15 cellular contexts compared by ENCODE assay signal in genomic region chr6:128554302-128554701, GRCh38. TPM values are rescaled to one million over a fixed set of nuclear protein-coding genes. Genes with fewer than 3 reads are reported as not detected.
A peak's percentile ranks its signal among the peaks of the same experiment; 100 is the strongest.
DNase-seq lines count a peak whose midpoint lies in the region; TF ChIP-seq lines count a peak whose summit lies in the region.
"Had no signal": no experiment of that assay in that cellular context is flagged by ENCODE, and none has a peak within 500 bp of the region (broad histone marks: within the 10 kb centered on the region; RNA-seq: fewer than 3 reads in every experiment).

No MANE protein-coding gene starts in this region.

- H3K4me3 Mint-ChIP-seq in activated CD4-positive, alpha-beta memory T cell treated with anti-CD3 and anti-CD28 coated beads, Interleukin-2, amount 10 ng/mL, durations not matched to agents 7 days and 5 days, result no peak overlapping the region
- no peak overlapping the region for H3K4me3 Mint-ChIP-seq in immature natural killer cell
- H3K4me3 Mint-ChIP-seq: CD4-positive, alpha-beta T cell; dendritic cell treated with granulocyte-macrophage colony-stimulating factor and Interleukin-4, amounts not matched to agents 40 ng/mL and 50 ng/mL, for 4 days; naive thymus-derived CD8-positive, alpha-beta T cell; stimulated activated naive CD8-positive, alpha-beta T cell treated with anti-CD3 and anti-CD28 coated beads, Interleukin-15, amount 100 ng/mL, for 72 hours had no signal

- peaks cover 0 to 3% (median 0%) of the 10 kb centered on the region in 4 donors for H3K4me1 ChIP-seq in liver (ENCODE audit: control insufficient read depth in 4 of 4, insufficient read depth in 4 of 4, low read length in 3 of 4)
- H3K4me1 ChIP-seq in sigmoid colon, result no peaks in the 10 kb centered on the region

- H3K4me1 Mint-ChIP-seq in activated CD4-positive, alpha-beta memory T cell treated with anti-CD3 and anti-CD28 coated beads, Interleukin-2, amount 10 ng/mL, durations not matched to agents 7 days and 5 days, result no peaks in the 10 kb centered on the region
- no peaks in the 10 kb centered on the region for H3K4me1 Mint-ChIP-seq in immature natural killer cell
- H3K4me1 Mint-ChIP-seq: stimulated activated naive CD8-positive, alpha-beta T cell treated with anti-CD3 and anti-CD28 coated beads, Interleukin-15, amount 100 ng/mL, for 72 hours had no signal

- H3K27ac ChIP-seq in liver (ENCODE audit: low read depth in 1 of 2, low read length in 2 of 2) (no peak overlapping the region), sigmoid colon (no peak overlapping the region)

- no peaks in the 10 kb centered on the region for H3K36me3 Mint-ChIP-seq in activated CD4-positive, alpha-beta memory T cell treated with anti-CD3 and anti-CD28 coated beads, Interleukin-2, amount 10 ng/mL, durations not matched to agents 7 days and 5 days (ENCODE audit: low read depth)
- no peaks in the 10 kb centered on the region for H3K36me3 Mint-ChIP-seq in immature natural killer cell
- H3K36me3 Mint-ChIP-seq: naive thymus-derived CD8-positive, alpha-beta T cell had no signal

- no peaks in the 10 kb centered on the region for H3K9me3 Mint-ChIP-seq in activated CD4-positive, alpha-beta memory T cell treated with anti-CD3 and anti-CD28 coated beads, Interleukin-2, amount 10 ng/mL, durations not matched to agents 7 days and 5 days
- H3K9me3 Mint-ChIP-seq in immature natural killer cell, result no peaks in the 10 kb centered on the region
- H3K9me3 Mint-ChIP-seq: CD4-positive, alpha-beta T cell; dendritic cell treated with granulocyte-macrophage colony-stimulating factor and Interleukin-4, amounts not matched to agents 40 ng/mL and 50 ng/mL, for 4 days; naive thymus-derived CD8-positive, alpha-beta T cell; stimulated activated naive CD8-positive, alpha-beta T cell treated with anti-CD3 and anti-CD28 coated beads, Interleukin-15, amount 100 ng/mL, for 72 hours had no signal

- intact Hi-C loops in sigmoid colon (cut with DNase I), result no loop called here

- TF ChIP-seq RAD21 in liver (IDR thresholded peaks at IDR 0.05), result peak; percentile 70 to 77

- H3K27me3 ChIP-seq in liver (ENCODE audit: control insufficient read depth in 4 of 4, insufficient read depth in 4 of 4, low read length in 3 of 4) (no peaks in the 10 kb centered on the region), sigmoid colon (no peaks in the 10 kb centered on the region)

- in situ Hi-C loops in ACHN (cut with HindIII; ENCODE audit: low pct_ligation_motif_present, low pct_unique_long_range_greater_than_20kb, low sequenced_read_pairs), result no loop called here

- no peaks in the 10 kb centered on the region for H3K36me3 ChIP-seq in liver (ENCODE audit: control insufficient read depth in 4 of 4, insufficient read depth in 3 of 4, low read depth in 1 of 4, low read length in 3 of 4)
- no peaks in the 10 kb centered on the region for H3K36me3 ChIP-seq in sigmoid colon

- POLR2A ChIA-PET in activated CD4-positive, alpha-beta memory T cell treated with anti-CD3 and anti-CD28 coated beads, Interleukin-2, amount 10 ng/mL, durations not matched to agents 7 days and 5 days (lab: Charles Lee), result no interaction called here

- H3K27me3 Mint-ChIP-seq in activated CD4-positive, alpha-beta memory T cell treated with anti-CD3 and anti-CD28 coated beads, Interleukin-2, amount 10 ng/mL, durations not matched to agents 7 days and 5 days, result peaks cover 7% of the 10 kb centered on the region
- H3K27me3 Mint-ChIP-seq in immature natural killer cell (ENCODE audit: low read depth in 3 of 3), result peaks cover 3 to 5% (median 4%) of the 10 kb centered on the region in 3 donors
- H3K27me3 Mint-ChIP-seq: dendritic cell treated with granulocyte-macrophage colony-stimulating factor and Interleukin-4, amounts not matched to agents 40 ng/mL and 50 ng/mL, for 4 days had no signal

- TF ChIP-seq POLR2A in sigmoid colon (IDR thresholded peaks at IDR 0.05), result no peak

- 45% methylated on average over 2 of the region's 2 CpGs for WGBS in liver
- WGBS in sigmoid colon, 2 donors, result 33 to 77% methylated on average over 2 of the region's 2 CpGs

- TF ChIP-seq CTCF in LNCAP (IDR thresholded peaks at IDR 0.05) (peak; percentile 24; the same call in 1 of the 2 replicates), choroid plexus epithelial cell (conservative IDR thresholded peaks at IDR 0.05; ENCODE audit: low read depth, low read length) (peak; percentile 51), liver (IDR thresholded peaks at IDR 0.05; ENCODE audit: low read depth, low read length, missing input control) (peak; percentile 37), sigmoid colon (IDR thresholded peaks at IDR 0.05) (peak in 1 of 4 experiments; percentile 19)

- no peak overlapping the region for H3K27ac Mint-ChIP-seq in activated CD4-positive, alpha-beta memory T cell treated with anti-CD3 and anti-CD28 coated beads, Interleukin-2, amount 10 ng/mL, durations not matched to agents 7 days and 5 days
- H3K27ac Mint-ChIP-seq in immature natural killer cell, result no peak overlapping the region
- H3K27ac Mint-ChIP-seq: CD4-positive, alpha-beta T cell; dendritic cell treated with granulocyte-macrophage colony-stimulating factor and Interleukin-4, amounts not matched to agents 40 ng/mL and 50 ng/mL, for 4 days; naive thymus-derived CD8-positive, alpha-beta T cell; stimulated activated naive CD8-positive, alpha-beta T cell treated with anti-CD3 and anti-CD28 coated beads, Interleukin-15, amount 100 ng/mL, for 72 hours had no signal

- no peak for TF ChIP-seq EP300 in sigmoid colon (IDR thresholded peaks at IDR 0.05)

- CTCF ChIA-PET in activated CD4-positive, alpha-beta memory T cell treated with anti-CD3 and anti-CD28 coated beads, Interleukin-2, amount 10 ng/mL, durations not matched to agents 7 days and 5 days (lab: Charles Lee), result no interaction called here

- H3K9ac ChIP-seq in liver (ENCODE audit: low read depth in 1 of 2, low read length in 2 of 2), result no peak overlapping the region

- DNase-seq in ACHN, result peak; percentile 8
- DNase-seq in choroid plexus epithelial cell (ENCODE audit: low read depth), result peak; percentile 44
- no peak for DNase-seq in activated CD4-positive, alpha-beta memory T cell treated with anti-CD3 and anti-CD28 coated beads, Interleukin-2, amount 10 ng/mL, durations not matched to agents 7 days and 5 days
- DNase-seq in NCI-H2196 treated with DMSO at 0.1 percent for 48 hours (lab: John Stamatoyannopoulos, UW; ENCODE audit: unreplicated experiment), result no peak
- DNase-seq in immature natural killer cell, result no peak
- no peak for DNase-seq in sigmoid colon
- DNase-seq: activated gamma-delta T cell treated with Interleukin-2 at 50 U/mL for 16 hours; CD4-positive, alpha-beta T cell; Karpas-422; naive thymus-derived CD8-positive, alpha-beta T cell; NCI-H446 treated with DMSO at 0.1 percent for 48 hours; stimulated activated naive CD8-positive, alpha-beta T cell treated with anti-CD3 and anti-CD28 coated beads, Interleukin-15, amount 100 ng/mL, for 72 hours had no signal

- H3K4me3 ChIP-seq in choroid plexus epithelial cell (ENCODE audit: low read depth, low read length) (no peak overlapping the region), liver (ENCODE audit: low read depth in 1 of 3, low read length in 3 of 3) (no peak overlapping the region), sigmoid colon (no peak overlapping the region)

- no peaks in the 10 kb centered on the region for H3K9me3 ChIP-seq in liver (ENCODE audit: control insufficient read depth in 4 of 4, low read length in 3 of 4)
- no peaks in the 10 kb centered on the region for H3K9me3 ChIP-seq in sigmoid colon

TF ChIP-seq in liver, 16 proteins besides CTCF, POLR2A, EP300 and RAD21 (continues in another document):
- TF ChIP-seq FOXA1 (IDR thresholded peaks at IDR 0.05) (no peak), FOXA2 (IDR thresholded peaks at IDR 0.05) (no peak)
- TF ChIP-seq, protein P1, sequence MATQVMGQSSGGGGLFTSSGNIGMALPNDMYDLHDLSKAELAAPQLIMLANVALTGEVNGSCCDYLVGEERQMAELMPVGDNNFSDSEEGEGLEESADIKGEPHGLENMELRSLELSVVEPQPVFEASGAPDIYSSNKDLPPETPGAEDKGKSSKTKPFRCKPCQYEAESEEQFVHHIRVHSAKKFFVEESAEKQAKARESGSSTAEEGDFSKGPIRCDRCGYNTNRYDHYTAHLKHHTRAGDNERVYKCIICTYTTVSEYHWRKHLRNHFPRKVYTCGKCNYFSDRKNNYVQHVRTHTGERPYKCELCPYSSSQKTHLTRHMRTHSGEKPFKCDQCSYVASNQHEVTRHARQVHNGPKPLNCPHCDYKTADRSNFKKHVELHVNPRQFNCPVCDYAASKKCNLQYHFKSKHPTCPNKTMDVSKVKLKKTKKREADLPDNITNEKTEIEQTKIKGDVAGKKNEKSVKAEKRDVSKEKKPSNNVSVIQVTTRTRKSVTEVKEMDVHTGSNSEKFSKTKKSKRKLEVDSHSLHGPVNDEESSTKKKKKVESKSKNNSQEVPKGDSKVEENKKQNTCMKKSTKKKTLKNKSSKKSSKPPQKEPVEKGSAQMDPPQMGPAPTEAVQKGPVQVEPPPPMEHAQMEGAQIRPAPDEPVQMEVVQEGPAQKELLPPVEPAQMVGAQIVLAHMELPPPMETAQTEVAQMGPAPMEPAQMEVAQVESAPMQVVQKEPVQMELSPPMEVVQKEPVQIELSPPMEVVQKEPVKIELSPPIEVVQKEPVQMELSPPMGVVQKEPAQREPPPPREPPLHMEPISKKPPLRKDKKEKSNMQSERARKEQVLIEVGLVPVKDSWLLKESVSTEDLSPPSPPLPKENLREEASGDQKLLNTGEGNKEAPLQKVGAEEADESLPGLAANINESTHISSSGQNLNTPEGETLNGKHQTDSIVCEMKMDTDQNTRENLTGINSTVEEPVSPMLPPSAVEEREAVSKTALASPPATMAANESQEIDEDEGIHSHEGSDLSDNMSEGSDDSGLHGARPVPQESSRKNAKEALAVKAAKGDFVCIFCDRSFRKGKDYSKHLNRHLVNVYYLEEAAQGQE (IDR thresholded peaks at IDR 0.05), result no peak

RNA-seq across cellular contexts. Expression of gene PTPRK, which starts 33.9 kb away (rescaled TPM):
- total RNA-seq in liver (10 to 100 TPM; 25.9 to 61.2 TPM), sigmoid colon (10 to 100 TPM; 46.7 to 51.3 (median 47.1) TPM)
- polyA plus RNA-seq in liver (10 to 100 TPM; 12.1 to 32.3 TPM), immature natural killer cell (not detected), sigmoid colon (10 to 100 TPM in 1 of 3 donors, 1 to 10 TPM in 2; 6.0 to 23.2 (median 9.0) TPM)
- under 1 TPM; 0.50 to 0.53 TPM for total RNA-seq in activated CD4-positive, alpha-beta memory T cell treated with anti-CD3 and anti-CD28 coated beads, Interleukin-2, amount 10 ng/mL, durations not matched to agents 7 days and 5 days

Comparison
In these comparisons a context has a peak if more than half of its experiments do, and no peak if none do; other contexts are left out.
1. DNase-seq: peak in ACHN (single experiment) and choroid plexus epithelial cell (single experiment); none in activated CD4-positive, alpha-beta memory T cell treated with anti-CD3 and anti-CD28 coated beads, Interleukin-2, amount 10 ng/mL, durations not matched to agents 7 days and 5 days (single experiment), NCI-H2196 treated with DMSO at 0.1 percent for 48 hours (single experiment), immature natural killer cell (0 of 3) and sigmoid colon (single experiment).
2. RNA of gene PTPRK, which starts 33.9 kb away (total RNA-seq): 25.9 to 61.2 TPM in liver and 46.7 to 51.3 TPM in sigmoid colon; 0.50 to 0.53 TPM in activated CD4-positive, alpha-beta memory T cell treated with anti-CD3 and anti-CD28 coated beads, Interleukin-2, amount 10 ng/mL, durations not matched to agents 7 days and 5 days; every median in the first group is over 10 times any median in the second.